In the genomic region with DNA sequence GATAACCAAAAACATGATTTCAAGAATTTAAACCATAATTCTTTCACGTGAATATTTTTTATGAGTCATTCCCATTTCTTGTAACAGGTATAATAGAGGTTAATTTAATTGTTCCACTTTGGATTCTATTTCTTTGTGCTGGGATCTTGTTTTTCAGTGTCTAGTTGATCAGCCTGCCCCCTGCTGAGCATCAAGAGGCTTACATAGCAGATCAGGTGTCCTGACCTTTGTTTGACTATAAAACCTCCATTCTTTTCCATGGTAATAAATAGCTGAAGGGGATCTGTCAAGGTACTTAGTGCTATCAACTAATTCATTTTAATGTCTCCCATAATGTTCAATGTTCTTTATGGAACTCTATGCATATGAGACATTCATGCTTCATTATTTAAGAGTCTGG, we compare ENCODE assay signal across 9 cellular contexts. TPM values are rescaled to one million over a fixed set of nuclear protein-coding genes. Genes with fewer than 3 reads are reported as not detected.
A peak's percentile ranks its signal among the peaks of the same experiment; 100 is the strongest.
DNase-seq lines count a peak whose midpoint lies in the region; ATAC-seq and TF ChIP-seq lines count a peak whose summit lies in the region.
"Had no signal": no experiment of that assay in that cellular context is flagged by ENCODE, and none has a peak within 500 bp of the region (broad histone marks: within the 10 kb centered on the region; RNA-seq: fewer than 3 reads in every experiment).

No MANE protein-coding gene starts in this region.

- no peak overlapping the region for H3K27ac Mint-ChIP-seq in naive B cell

- H3K9me3 Mint-ChIP-seq in naive B cell, result no peaks in the 10 kb centered on the region

- H3K36me3 ChIP-seq in brain microvascular endothelial cell (replicated peaks), result no peaks in the 10 kb centered on the region
- H3K36me3 ChIP-seq: BLaER1 had no signal

- DNase-seq in NCI-H2081 (lab: John Stamatoyannopoulos, UW), result peak; percentile 6 to 50
- DNase-seq in NCI-H2081 treated with DMSO at 0.1 percent for 48 hours (lab: John Stamatoyannopoulos, UW), result no peak
- peak; percentile 40 for DNase-seq in NCI-H1105 treated with DMSO at 0.1 percent for 48 hours (lab: John Stamatoyannopoulos, UW)
- DNase-seq in brain microvascular endothelial cell, result no peak
- DNase-seq in naive B cell, result peak; percentile 6
- DNase-seq in SK-N-DZ (ENCODE audit: low spot score), result no peak

- H3K4me3 Mint-ChIP-seq in naive B cell, result no peak overlapping the region

- H3K27me3 ChIP-seq in brain microvascular endothelial cell (replicated peaks), result no peaks in the 10 kb centered on the region
- H3K27me3 ChIP-seq: BLaER1 had no signal

- H3K4me1 Mint-ChIP-seq in naive B cell, result no peaks in the 10 kb centered on the region

- H3K27ac ChIP-seq in brain microvascular endothelial cell, result no peak overlapping the region
- H3K27ac ChIP-seq: BLaER1 had no signal

- in situ Hi-C loops in brain microvascular endothelial cell (cut with HindIII; ENCODE audit: low pct_ligation_motif_present, low sequenced_read_pairs), result no loop called here

- ATAC-seq in naive B cell (ENCODE audit: low read depth in 2 of 2), result peak in 1 of 2 donors; percentile 43
- no peak for ATAC-seq in HG02588 (IDR thresholded peaks at IDR 0.05; ENCODE audit: unreplicated experiment)
- no peak for ATAC-seq in GM19324 (IDR thresholded peaks at IDR 0.05; ENCODE audit: low FRiP score, unreplicated experiment)

- peak; percentile 55 for TF ChIP-seq CTCF in brain microvascular endothelial cell (IDR thresholded peaks at IDR 0.05; ENCODE audit: low read depth, low read length, missing control alignments)

- H3K4me3 ChIP-seq in brain microvascular endothelial cell (ENCODE audit: low read depth, low read length), result no peak overlapping the region
- H3K4me3 ChIP-seq: BLaER1 had no signal

- peaks cover 0 to 4% (median 0%) of the 10 kb centered on the region in 3 donors for H3K27me3 Mint-ChIP-seq in naive B cell

- no peaks in the 10 kb centered on the region for H3K36me3 Mint-ChIP-seq in naive B cell

RNA-seq across cellular contexts. Expression of a gene that starts 4.9 kb away (rescaled TPM):
- polyA plus RNA-seq in naive B cell (ENCODE audit: low read depth in 6 of 6), result not detected
- polyA plus RNA-seq in SK-N-DZ (2014; cell fraction: cytosol; rRNA removed), result not detected in 2 replicates
- 0.38 and 0.46 TPM in 2 replicates for polyA plus RNA-seq in SK-N-DZ (2014; cell fraction: nucleus; rRNA removed)

RNA-seq across cellular contexts. Expression of a gene that starts 41.2 kb away (rescaled TPM):
- polyA plus RNA-seq in naive B cell (ENCODE audit: low read depth in 6 of 6), result 10 to 100 TPM; 14.8 to 23.2 (median 20.5) TPM
- 13.6 and 14.5 TPM in 2 replicates for polyA plus RNA-seq in SK-N-DZ (2014; cell fraction: cytosol; rRNA removed)
- 7.4 and 10.7 TPM in 2 replicates for polyA plus RNA-seq in SK-N-DZ (2014; cell fraction: nucleus; rRNA removed)

Comparison
In these comparisons a context has a peak if more than half of its experiments do, and no peak if none do; other contexts are left out.
1. DNase-seq: peak in NCI-H2081 (2 of 2), NCI-H1105 treated with DMSO at 0.1 percent for 48 hours (single experiment) and naive B cell (single experiment); none in NCI-H2081 treated with DMSO at 0.1 percent for 48 hours (single experiment), brain microvascular endothelial cell (single experiment) and SK-N-DZ (single experiment).